In genomic region chr2:50649626-50650397, GRCh38 we compare ENCODE assay signal across 21 cellular contexts.
A peak's percentile ranks its signal among the peaks of the same experiment; 100 is the strongest.
DNase-seq lines count a peak whose midpoint lies in the region; ATAC-seq and TF ChIP-seq lines count a peak whose summit lies in the region.
"Had no signal": no experiment of that assay in that cellular context is flagged by ENCODE, and none has a peak within 500 bp of the region (broad histone marks: within the 10 kb centered on the region; RNA-seq: fewer than 3 reads in every experiment).

No MANE protein-coding gene starts in this region.

- no peak overlapping the region for H2BK120ac ChIP-seq in mesendoderm (ENCODE audit: low read depth, low read length)

- no peaks in the 10 kb centered on the region for H3K9me3 ChIP-seq in hepatocyte (ENCODE audit: low read depth)
- no peaks in the 10 kb centered on the region for H3K9me3 ChIP-seq in prostate gland
- H3K9me3 ChIP-seq: body of pancreas, left ventricle myocardium inferior had no signal

- intact Hi-C loops in prostate gland (cut with DNase I) = no loop called here

- WGBS in hepatocyte (ENCODE audit: low lambda C conversion rate, missing lambda C conversion rate) = 55% methylated on average over 4 of the region's 4 CpGs
- WGBS in prostate gland = 43% methylated on average over 4 of the region's 4 CpGs
- no CpG with 5 or more reads among the region's 4 CpGs for WGBS in mesendoderm (ENCODE audit: extremely low coverage, insufficient coverage, low lambda C conversion rate)

- TF ChIP-seq CTCF in astrocyte of the spinal cord (IDR thresholded peaks at IDR 0.05; ENCODE audit: low read depth, low read length) (no peak), hepatocyte (IDR thresholded peaks at IDR 0.05; ENCODE audit: poor library complexity) (no peak), prostate gland (IDR thresholded peaks at IDR 0.05) (no peak)

- H3K23ac ChIP-seq in mesendoderm (ENCODE audit: low read length) = no peak overlapping the region

- H3K79me1 ChIP-seq in mesendoderm (ENCODE audit: low read length) = no peaks in the 10 kb centered on the region

- H3K27ac ChIP-seq in hepatocyte (no peak overlapping the region), prostate gland (no peak overlapping the region), mesendoderm (ENCODE audit: low read depth, low read length) (no peak overlapping the region)
- H3K27ac ChIP-seq: body of pancreas, KMS-11, left ventricle myocardium inferior, PC-9, SK-N-MC had no signal

- in situ Hi-C loops in astrocyte of the spinal cord (cut with HindIII; ENCODE audit: low sequenced_read_pairs) = no loop called here

- H3K18ac ChIP-seq in mesendoderm (ENCODE audit: low read length) = no peak overlapping the region

- no peak overlapping the region for H2AK5ac ChIP-seq in mesendoderm (ENCODE audit: low read length)

- peak; percentile 56 for DNase-seq in HT1080 (ENCODE audit: low read depth)
- peak; percentile 37 for DNase-seq in astrocyte of the spinal cord (ENCODE audit: low read depth, low spot score)
- DNase-seq in hepatocyte (ENCODE audit: low spot score) = peak; percentile 4
- peak; percentile 4 for DNase-seq in prostate gland (ENCODE audit: low spot score)
- no peak for DNase-seq in mesendoderm
- DNase-seq in activated CD4-positive, CD25-positive, alpha-beta regulatory T cell (lab: John Stamatoyannopoulos, UW) = no peak
- DNase-seq: activated CD4-positive, alpha-beta T cell treated with anti-CD3 and anti-CD28 coated beads for 48 hours; activated CD8-positive, alpha-beta memory T cell treated with anti-CD3 and anti-CD28 coated beads, Interleukin-2, amount 50 U/mL, for 48 hours; activated naive CD4-positive, alpha-beta T cell treated with Interleukin-2 at 50 U/mL for 16 hours; body of pancreas; Calu3; effector CD4-positive, alpha-beta T cell; left ventricle myocardium inferior; NCI-H1092; PC-9; small intestine; T-helper 9 cell had no signal

- H3K36me3 ChIP-seq in hepatocyte (replicated peaks; ENCODE audit: insufficient read depth, low read depth) (no peaks in the 10 kb centered on the region), prostate gland (no peaks in the 10 kb centered on the region), mesendoderm (ENCODE audit: control insufficient read depth, insufficient read depth, low read length) (no peaks in the 10 kb centered on the region)
- H3K36me3 ChIP-seq: left ventricle myocardium inferior had no signal

- H4K8ac ChIP-seq in mesendoderm (ENCODE audit: low read depth, low read length) = no peak overlapping the region

- no peak overlapping the region for H3K4me3 ChIP-seq in astrocyte of the spinal cord (ENCODE audit: low read depth, low read length)
- no peak overlapping the region for H3K4me3 ChIP-seq in hepatocyte
- H3K4me3 ChIP-seq in prostate gland = no peak overlapping the region
- H3K4me3 ChIP-seq in mesendoderm (ENCODE audit: low read length) = no peak overlapping the region
- H3K4me3 ChIP-seq: body of pancreas, left ventricle myocardium inferior, PC-9, SK-N-MC had no signal

- H3K27me3 ChIP-seq in hepatocyte (no peaks in the 10 kb centered on the region), prostate gland (replicated peaks; ENCODE audit: insufficient read depth) (no peaks in the 10 kb centered on the region), mesendoderm (ENCODE audit: insufficient read depth, low read length, poor library complexity) (no peaks in the 10 kb centered on the region)
- H3K27me3 ChIP-seq: body of pancreas had no signal

- no peak overlapping the region for H3K56ac ChIP-seq in mesendoderm (ENCODE audit: low read length)

- no peak overlapping the region for H2BK15ac ChIP-seq in mesendoderm (replicated peaks; ENCODE audit: low read depth)

- H2AFZ ChIP-seq in hepatocyte = no peak overlapping the region
- H2AFZ ChIP-seq: PC-9 had no signal

- no peak overlapping the region for H3K4ac ChIP-seq in mesendoderm (ENCODE audit: low read depth, low read length)

- no peak overlapping the region for H2BK5ac ChIP-seq in mesendoderm (ENCODE audit: low read length)

- no peaks in the 10 kb centered on the region for H4K20me1 ChIP-seq in hepatocyte (ENCODE audit: insufficient read depth, poor library complexity, severe bottlenecking)

- no peak overlapping the region for H4K5ac ChIP-seq in mesendoderm (ENCODE audit: low read length)

- no peak overlapping the region for H3K9ac ChIP-seq in mesendoderm (ENCODE audit: low read length)
- H3K9ac ChIP-seq: KMS-11 had no signal

- H3K4me1 ChIP-seq in hepatocyte (ENCODE audit: insufficient read depth) (no peaks in the 10 kb centered on the region), prostate gland (replicated peaks) (peaks cover 7% of the 10 kb centered on the region), mesendoderm (ENCODE audit: control insufficient read depth, low read depth, low read length) (no peaks in the 10 kb centered on the region)
- H3K4me1 ChIP-seq: body of pancreas, left ventricle myocardium inferior had no signal

- H3K4me2 ChIP-seq in hepatocyte = no peak overlapping the region
- no peak overlapping the region for H3K4me2 ChIP-seq in mesendoderm (ENCODE audit: low read length)
- H3K4me2 ChIP-seq: KMS-11, PC-9 had no signal

- H3K9me2 ChIP-seq in hepatocyte (replicated peaks; ENCODE audit: insufficient read depth) = no peaks in the 10 kb centered on the region

- H3K79me2 ChIP-seq in hepatocyte = no peaks in the 10 kb centered on the region
- no peaks in the 10 kb centered on the region for H3K79me2 ChIP-seq in mesendoderm (ENCODE audit: control insufficient read depth, insufficient read depth, low read length)

- ATAC-seq in HG03342 (IDR thresholded peaks at IDR 0.05; ENCODE audit: unreplicated experiment) (no peak), GM18505 (IDR thresholded peaks at IDR 0.05; ENCODE audit: unreplicated experiment) (no peak)
- ATAC-seq: body of pancreas had no signal

- TF ChIP-seq POLR2A in prostate gland (IDR thresholded peaks at IDR 0.05) (no peak), GM18505 (IDR thresholded peaks at IDR 0.05; ENCODE audit: borderline replicate concordance, extremely low read depth, insufficient read depth, insufficient read length) (no peak)

Comparison
In these comparisons a context has a peak if more than half of its experiments do, and no peak if none do; other contexts are left out.
1. DNase-seq: peak in HT1080 (single experiment), astrocyte of the spinal cord (single experiment), hepatocyte (single experiment) and prostate gland (single experiment); none in mesendoderm (single experiment) and activated CD4-positive, CD25-positive, alpha-beta regulatory T cell (0 of 4).